In genomic region chr12:100520048-100520769, GRCh38 we compare ENCODE assay signal across 34 cellular contexts. TPM values are rescaled to one million over a fixed set of nuclear protein-coding genes. Genes with fewer than 3 reads are reported as not detected.
"Had no signal": no experiment of that assay in that cellular context is flagged by ENCODE, and none has a peak within 500 bp of the region (broad histone marks: within the 10 kb centered on the region; RNA-seq: fewer than 3 reads in every experiment).

No MANE protein-coding gene starts in this region.

- DNase-seq: activated CD4-positive, alpha-beta T cell treated with anti-CD3 and anti-CD28 coated beads, Interleukin-2, amount 10 ng/mL, durations not matched to agents 24 days and 14 days; activated CD4-positive, alpha-beta T cell treated with anti-CD3 and anti-CD28 coated beads, Interleukin-2, amount 50 U/mL, for 4 hours; activated CD8-positive, alpha-beta T cell treated with anti-CD3 and anti-CD28 coated beads for 36 hours; activated effector memory CD4-positive, alpha-beta T cell treated with anti-CD3 and anti-CD28 coated beads, Interleukin-2, amount 50 U/mL, for 16 hours; activated naive CD4-positive, alpha-beta T cell; activated naive CD4-positive, alpha-beta T cell treated with anti-CD3 and anti-CD28 coated beads, Interleukin-2, amount 50 U/mL, for 16 hours; activated naive CD8-positive, alpha-beta T cell treated with anti-CD3 and anti-CD28 coated beads for 36 hours; activated T-cell treated with anti-CD3 and anti-CD28 coated beads, Interleukin-2, amount 50 U/mL, for 1 hour; activated T-cell treated with anti-CD3 and anti-CD28 coated beads, Interleukin-2, amount 50 U/mL, for 72 hours; amniotic stem cell; aorta; Kasumi-1; KG1; MM.1S; MV-4-11; NCI-H1092; NCI-H1436 treated with DMSO at 0.1 percent for 48 hours; NCI-H1694 treated with DMSO at 0.1 percent for 48 hours; NCI-H2029; NCI-H345; NCI-H524 treated with DMSO at 0.1 percent for 48 hours; OCI-M1; Peyer's patch; RPMI8226; SHP77 treated with DMSO at 0.1 percent for 48 hours; SK-N-SH had no signal

- H3K4me1 Mint-ChIP-seq: activated CD4-positive, alpha-beta T cell treated with anti-CD3 and anti-CD28 coated beads, Interleukin-2, amount 10 ng/mL, durations not matched to agents 24 days and 14 days; activated naive CD8-positive, alpha-beta T cell treated with anti-CD3 and anti-CD28 coated beads for 36 hours; activated T-helper 17 cell treated with anti-CD3 and anti-CD28 coated beads, Interleukin-2, amount 50 U/mL, for 72 hours; central memory CD8-positive, alpha-beta T cell had no signal

- H3K9ac ChIP-seq: SK-N-SH had no signal

- H3K36me3 Mint-ChIP-seq: activated naive CD8-positive, alpha-beta T cell treated with anti-CD3 and anti-CD28 coated beads for 36 hours had no signal

- H3K9me3 Mint-ChIP-seq: activated naive CD8-positive, alpha-beta T cell treated with anti-CD3 and anti-CD28 coated beads for 36 hours; T-helper 2 cell treated with Interferon-gamma antibody and Interleukin-4, amounts not matched to agents 5 μg/mL and 100 μg/mL, for 36 hours had no signal

- ATAC-seq: activated CD8-positive, alpha-beta T cell treated with anti-CD3 and anti-CD28 coated beads for 36 hours; activated T-cell treated with anti-CD3 and anti-CD28 coated beads, Interleukin-2, amount 50 U/mL, for 72 hours; activated T-helper 17 cell treated with anti-CD3 and anti-CD28 coated beads, Interleukin-2, amount 50 U/mL, for 72 hours had no signal

- H3K9me3 ChIP-seq: Peyer's patch, SK-N-SH had no signal

- H3K27ac ChIP-seq: cardiac muscle cell, SJSA1 had no signal

- H3K27me3 Mint-ChIP-seq: activated CD4-positive, alpha-beta T cell treated with anti-CD3 and anti-CD28 coated beads, Interleukin-2, amount 10 ng/mL, durations not matched to agents 24 days and 14 days had no signal

- H3K27me3 ChIP-seq: cardiac muscle cell, Peyer's patch, SJSA1 had no signal

- H3K27ac Mint-ChIP-seq: activated CD4-positive, alpha-beta T cell treated with anti-CD3 and anti-CD28 coated beads, Interleukin-2, amount 10 ng/mL, durations not matched to agents 24 days and 14 days; activated CD8-positive, alpha-beta T cell treated with anti-CD3 and anti-CD28 coated beads for 36 hours; activated naive CD8-positive, alpha-beta T cell treated with anti-CD3 and anti-CD28 coated beads for 36 hours; activated T-cell treated with anti-CD3 and anti-CD28 coated beads, Interleukin-2, amount 50 U/mL, for 72 hours; activated T-helper 17 cell treated with anti-CD3 and anti-CD28 coated beads, Interleukin-2, amount 50 U/mL, for 72 hours; T-helper 1 cell treated with Interleukin-12 subunit alpha and Interleukin-12 subunit beta and Interleukin-4 antibody, amounts not matched to agents 30 μg/mL and 1 μg/mL, for 36 hours; T-helper 2 cell treated with Interferon-gamma antibody and Interleukin-4, amounts not matched to agents 5 μg/mL and 100 μg/mL, for 36 hours had no signal

- H3K4me2 ChIP-seq: SK-N-SH had no signal

- H3K4me3 Mint-ChIP-seq: activated CD4-positive, alpha-beta T cell treated with anti-CD3 and anti-CD28 coated beads, Interleukin-2, amount 10 ng/mL, durations not matched to agents 24 days and 14 days; activated CD8-positive, alpha-beta T cell treated with anti-CD3 and anti-CD28 coated beads for 36 hours; activated naive CD8-positive, alpha-beta T cell treated with anti-CD3 and anti-CD28 coated beads for 36 hours; activated T-cell treated with anti-CD3 and anti-CD28 coated beads, Interleukin-2, amount 50 U/mL, for 72 hours; activated T-helper 17 cell treated with anti-CD3 and anti-CD28 coated beads, Interleukin-2, amount 50 U/mL, for 72 hours; central memory CD8-positive, alpha-beta T cell; T-helper 1 cell treated with Interleukin-12 subunit alpha and Interleukin-12 subunit beta and Interleukin-4 antibody, amounts not matched to agents 30 μg/mL and 1 μg/mL, for 36 hours; T-helper 2 cell treated with Interferon-gamma antibody and Interleukin-4, amounts not matched to agents 5 μg/mL and 100 μg/mL, for 36 hours had no signal

- H3K36me3 ChIP-seq: cardiac muscle cell, SJSA1 had no signal

- H3K4me3 ChIP-seq: cardiac muscle cell, Peyer's patch, SJSA1 had no signal

- H3K4me1 ChIP-seq: SJSA1 had no signal

RNA-seq across cellular contexts. Expression of gene NR1H4, which starts 46.5 kb away (rescaled TPM):
- total RNA-seq: activated CD4-positive, alpha-beta T cell treated with anti-CD3 and anti-CD28 coated beads, Interleukin-2, amount 10 ng/mL, durations not matched to agents 24 days and 14 days; activated CD8-positive, alpha-beta memory T cell treated with anti-CD3 and anti-CD28 coated beads for 36 hours; activated CD8-positive, alpha-beta T cell treated with anti-CD3 and anti-CD28 coated beads for 36 hours; activated naive CD8-positive, alpha-beta T cell treated with anti-CD3 and anti-CD28 coated beads for 36 hours; activated T-cell treated with anti-CD3 and anti-CD28 coated beads, Interleukin-2, amount 50 U/mL, for 72 hours; activated T-helper 17 cell treated with anti-CD3 and anti-CD28 coated beads, Interleukin-2, amount 50 U/mL, for 72 hours; aorta; cardiac muscle cell; NCI-H460 had no signal
- polyA plus RNA-seq: cardiac muscle cell, SK-N-SH had no signal
